Comparison of ENCODE assay signal across 1 cellular context in the genomic region with DNA sequence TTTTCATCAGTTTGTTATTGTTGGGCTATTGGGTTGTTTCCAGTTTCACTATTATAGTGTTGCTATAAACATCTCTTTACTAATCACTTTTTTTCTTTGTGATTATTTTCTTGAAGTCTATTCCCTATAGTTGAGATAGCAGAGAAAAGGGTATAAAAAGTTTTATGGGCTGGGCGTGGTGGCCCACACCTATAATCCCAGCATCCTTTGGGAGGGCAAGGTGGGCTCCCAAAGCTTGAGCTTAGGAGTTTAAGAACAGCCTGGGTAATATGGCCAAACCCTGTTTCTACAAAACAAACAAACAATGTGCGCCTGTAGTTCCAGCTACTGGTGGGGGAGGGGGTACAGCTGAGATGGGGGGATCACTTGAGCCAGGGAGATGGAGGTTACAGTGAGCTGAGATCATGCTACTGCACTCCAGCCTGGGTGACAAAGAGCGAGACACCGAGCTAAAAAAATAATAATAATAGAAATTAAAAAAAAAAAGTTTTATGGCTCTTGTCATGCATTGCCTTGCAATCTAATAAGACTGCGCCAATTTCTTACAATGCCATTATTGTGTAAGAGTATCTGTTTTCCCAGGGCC.
TF ChIP-seq lines count a peak whose summit lies in the region.

No MANE protein-coding gene starts in this region.

TF ChIP-seq in A549, 52 proteins besides CTCF, POLR2A, EP300 and RAD21 (continued from another document):
- TF ChIP-seq NFE2L2 (conservative IDR thresholded peaks at IDR 0.05; ENCODE audit: low read length), result no peak
- no peak for TF ChIP-seq ZC3H11A (IDR thresholded peaks at IDR 0.05)
- TF ChIP-seq FOSL2 (IDR thresholded peaks at IDR 0.05), result no peak
- no peak for TF ChIP-seq FOSL2 (CRISPR knock-in tag; IDR thresholded peaks at IDR 0.05)
- no peak for TF ChIP-seq CHD2 (IDR thresholded peaks at IDR 0.05; ENCODE audit: low read length, partially characterized antibody)
- no peak for TF ChIP-seq KDM1A (IDR thresholded peaks at IDR 0.05; ENCODE audit: low read depth)
- no peak for TF ChIP-seq SMC3 (IDR thresholded peaks at IDR 0.05)
TF ChIP-seq in A549: peak in this region for 0.
